25 cellular contexts compared by ENCODE assay signal in the genomic region with DNA sequence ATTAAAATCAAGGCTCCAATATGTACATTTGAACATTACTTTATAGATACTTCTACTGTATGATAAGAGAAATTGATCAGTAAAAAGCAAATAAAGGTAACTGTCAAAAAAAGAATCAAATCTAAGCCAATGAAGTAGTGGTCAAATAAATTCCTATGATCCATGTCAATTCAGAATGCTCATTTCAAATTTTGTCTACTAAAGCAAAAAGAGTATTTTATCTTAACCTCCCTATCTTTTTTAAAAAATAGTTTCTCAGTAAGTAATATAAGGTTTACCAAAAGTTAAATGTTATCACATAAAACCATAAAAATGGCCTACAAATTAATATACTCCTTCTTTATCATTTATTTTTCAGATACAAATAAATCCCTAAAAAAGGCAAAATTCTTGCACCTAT.
"Had no signal": no experiment of that assay in that cellular context is flagged by ENCODE, and none has a peak within 500 bp of the region (broad histone marks: within the 10 kb centered on the region; RNA-seq: fewer than 3 reads in every experiment).

No MANE protein-coding gene starts in this region.

- H3K4me1 ChIP-seq: left lung, lower lobe of right lung, pancreas, prostate gland, tibial nerve, uterus had no signal

- ATAC-seq: left cardiac atrium; left lung; lower lobe of right lung; naive thymus-derived CD8-positive, alpha-beta T cell; pancreas; right cardiac atrium; stimulated activated memory B cell treated with anti-CD40 and anti-IgM and Interleukin-4, amounts not matched to agents 10 μg/mL and 1 μg/mL and 100 μg/mL, for 72 hours; stimulated activated naive CD8-positive, alpha-beta T cell treated with anti-CD3 and anti-CD28 coated beads, Interleukin-15, amount 100 ng/mL, for 72 hours had no signal

- H3K4me3 ChIP-seq: left lung, lower lobe of right lung, pancreas, prostate gland, smooth muscle cell, tibial nerve, uterus had no signal

- H3K4me2 ChIP-seq: smooth muscle cell had no signal

- H3K36me3 ChIP-seq: lower lobe of right lung, pancreas, prostate gland, uterus had no signal

- H3K27ac ChIP-seq: left lung, lower lobe of right lung, pancreas, prostate gland, tibial nerve, uterus had no signal

- FAIRE-seq: keratinocyte, pancreas had no signal

- DNase-seq: kidney glomerular epithelial cell; left cardiac atrium; left lung; lower lobe of right lung; mammary epithelial cell; mesenchymal stem cell; naive thymus-derived CD8-positive, alpha-beta T cell; nucleus accumbens; pancreas; posterior cingulate gyrus; retina; right cardiac atrium; stimulated activated CD4-positive, alpha-beta T cell treated with anti-CD3 and anti-CD28 coated beads, Interleukin-1b, Interleukin-23, amount 100 ng/mL, for 48 hours; stimulated activated CD4-positive, alpha-beta T cell treated with anti-CD3 and anti-CD28 coated beads, Interleukin-2, amount 100 ng/mL, for 48 hours; stimulated activated CD4-positive, alpha-beta T cell treated with anti-CD3 and anti-CD28 coated beads, Interleukin-4, amount 100 ng/mL, for 4 hours; stimulated activated CD8-positive, alpha-beta memory T cell treated with anti-CD3 and anti-CD28 coated beads, Interleukin-4, amount 100 ng/mL, for 48 hours; stimulated activated naive CD4-positive, alpha-beta T cell treated with Interleukin-2 at 50 U/mL for 16 hours; stimulated activated naive CD8-positive, alpha-beta T cell treated with anti-CD3 and anti-CD28 coated beads, Interleukin-15, amount 100 ng/mL, for 72 hours; substantia nigra; uterus had no signal

- H3K27me3 ChIP-seq: left lung, pancreas, tibial nerve, uterus had no signal

- H3K9me3 ChIP-seq: left lung, lower lobe of right lung, pancreas, prostate gland, tibial nerve, uterus had no signal
